Comparison of ENCODE assay signal across 2 cellular contexts in the genomic region with DNA sequence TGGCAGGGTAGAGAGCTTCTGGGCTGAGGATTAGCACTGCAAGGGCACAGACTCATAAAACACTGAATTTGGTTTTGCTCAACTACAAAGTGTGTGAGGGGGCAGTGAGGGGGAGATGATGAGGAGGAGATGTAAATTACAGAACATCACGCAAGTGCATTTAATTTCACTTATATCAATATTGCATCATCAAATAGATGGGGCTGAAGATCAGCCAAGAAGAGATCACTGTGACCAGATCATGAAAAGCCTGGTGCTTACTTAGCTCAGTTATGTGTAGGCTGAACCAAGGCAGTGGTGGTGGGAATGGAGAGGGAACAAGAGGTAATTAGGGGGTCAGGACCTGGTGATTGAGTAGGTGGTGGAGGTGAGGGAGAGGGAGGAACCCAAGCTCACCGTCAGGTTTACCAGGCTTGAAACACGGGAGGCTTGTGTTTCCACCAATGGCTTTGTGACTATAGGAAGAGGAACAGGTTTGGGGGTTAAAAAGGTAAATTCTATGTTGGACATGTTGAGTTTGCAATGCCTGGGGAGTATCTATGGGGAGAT.
A peak's percentile ranks its signal among the peaks of the same experiment; 100 is the strongest.
TF ChIP-seq lines count a peak whose summit lies in the region.

No MANE protein-coding gene starts in this region.

TF ChIP-seq in H1, 55 proteins besides CTCF, POLR2A, EP300 and RAD21:
- TF ChIP-seq, protein P1, sequence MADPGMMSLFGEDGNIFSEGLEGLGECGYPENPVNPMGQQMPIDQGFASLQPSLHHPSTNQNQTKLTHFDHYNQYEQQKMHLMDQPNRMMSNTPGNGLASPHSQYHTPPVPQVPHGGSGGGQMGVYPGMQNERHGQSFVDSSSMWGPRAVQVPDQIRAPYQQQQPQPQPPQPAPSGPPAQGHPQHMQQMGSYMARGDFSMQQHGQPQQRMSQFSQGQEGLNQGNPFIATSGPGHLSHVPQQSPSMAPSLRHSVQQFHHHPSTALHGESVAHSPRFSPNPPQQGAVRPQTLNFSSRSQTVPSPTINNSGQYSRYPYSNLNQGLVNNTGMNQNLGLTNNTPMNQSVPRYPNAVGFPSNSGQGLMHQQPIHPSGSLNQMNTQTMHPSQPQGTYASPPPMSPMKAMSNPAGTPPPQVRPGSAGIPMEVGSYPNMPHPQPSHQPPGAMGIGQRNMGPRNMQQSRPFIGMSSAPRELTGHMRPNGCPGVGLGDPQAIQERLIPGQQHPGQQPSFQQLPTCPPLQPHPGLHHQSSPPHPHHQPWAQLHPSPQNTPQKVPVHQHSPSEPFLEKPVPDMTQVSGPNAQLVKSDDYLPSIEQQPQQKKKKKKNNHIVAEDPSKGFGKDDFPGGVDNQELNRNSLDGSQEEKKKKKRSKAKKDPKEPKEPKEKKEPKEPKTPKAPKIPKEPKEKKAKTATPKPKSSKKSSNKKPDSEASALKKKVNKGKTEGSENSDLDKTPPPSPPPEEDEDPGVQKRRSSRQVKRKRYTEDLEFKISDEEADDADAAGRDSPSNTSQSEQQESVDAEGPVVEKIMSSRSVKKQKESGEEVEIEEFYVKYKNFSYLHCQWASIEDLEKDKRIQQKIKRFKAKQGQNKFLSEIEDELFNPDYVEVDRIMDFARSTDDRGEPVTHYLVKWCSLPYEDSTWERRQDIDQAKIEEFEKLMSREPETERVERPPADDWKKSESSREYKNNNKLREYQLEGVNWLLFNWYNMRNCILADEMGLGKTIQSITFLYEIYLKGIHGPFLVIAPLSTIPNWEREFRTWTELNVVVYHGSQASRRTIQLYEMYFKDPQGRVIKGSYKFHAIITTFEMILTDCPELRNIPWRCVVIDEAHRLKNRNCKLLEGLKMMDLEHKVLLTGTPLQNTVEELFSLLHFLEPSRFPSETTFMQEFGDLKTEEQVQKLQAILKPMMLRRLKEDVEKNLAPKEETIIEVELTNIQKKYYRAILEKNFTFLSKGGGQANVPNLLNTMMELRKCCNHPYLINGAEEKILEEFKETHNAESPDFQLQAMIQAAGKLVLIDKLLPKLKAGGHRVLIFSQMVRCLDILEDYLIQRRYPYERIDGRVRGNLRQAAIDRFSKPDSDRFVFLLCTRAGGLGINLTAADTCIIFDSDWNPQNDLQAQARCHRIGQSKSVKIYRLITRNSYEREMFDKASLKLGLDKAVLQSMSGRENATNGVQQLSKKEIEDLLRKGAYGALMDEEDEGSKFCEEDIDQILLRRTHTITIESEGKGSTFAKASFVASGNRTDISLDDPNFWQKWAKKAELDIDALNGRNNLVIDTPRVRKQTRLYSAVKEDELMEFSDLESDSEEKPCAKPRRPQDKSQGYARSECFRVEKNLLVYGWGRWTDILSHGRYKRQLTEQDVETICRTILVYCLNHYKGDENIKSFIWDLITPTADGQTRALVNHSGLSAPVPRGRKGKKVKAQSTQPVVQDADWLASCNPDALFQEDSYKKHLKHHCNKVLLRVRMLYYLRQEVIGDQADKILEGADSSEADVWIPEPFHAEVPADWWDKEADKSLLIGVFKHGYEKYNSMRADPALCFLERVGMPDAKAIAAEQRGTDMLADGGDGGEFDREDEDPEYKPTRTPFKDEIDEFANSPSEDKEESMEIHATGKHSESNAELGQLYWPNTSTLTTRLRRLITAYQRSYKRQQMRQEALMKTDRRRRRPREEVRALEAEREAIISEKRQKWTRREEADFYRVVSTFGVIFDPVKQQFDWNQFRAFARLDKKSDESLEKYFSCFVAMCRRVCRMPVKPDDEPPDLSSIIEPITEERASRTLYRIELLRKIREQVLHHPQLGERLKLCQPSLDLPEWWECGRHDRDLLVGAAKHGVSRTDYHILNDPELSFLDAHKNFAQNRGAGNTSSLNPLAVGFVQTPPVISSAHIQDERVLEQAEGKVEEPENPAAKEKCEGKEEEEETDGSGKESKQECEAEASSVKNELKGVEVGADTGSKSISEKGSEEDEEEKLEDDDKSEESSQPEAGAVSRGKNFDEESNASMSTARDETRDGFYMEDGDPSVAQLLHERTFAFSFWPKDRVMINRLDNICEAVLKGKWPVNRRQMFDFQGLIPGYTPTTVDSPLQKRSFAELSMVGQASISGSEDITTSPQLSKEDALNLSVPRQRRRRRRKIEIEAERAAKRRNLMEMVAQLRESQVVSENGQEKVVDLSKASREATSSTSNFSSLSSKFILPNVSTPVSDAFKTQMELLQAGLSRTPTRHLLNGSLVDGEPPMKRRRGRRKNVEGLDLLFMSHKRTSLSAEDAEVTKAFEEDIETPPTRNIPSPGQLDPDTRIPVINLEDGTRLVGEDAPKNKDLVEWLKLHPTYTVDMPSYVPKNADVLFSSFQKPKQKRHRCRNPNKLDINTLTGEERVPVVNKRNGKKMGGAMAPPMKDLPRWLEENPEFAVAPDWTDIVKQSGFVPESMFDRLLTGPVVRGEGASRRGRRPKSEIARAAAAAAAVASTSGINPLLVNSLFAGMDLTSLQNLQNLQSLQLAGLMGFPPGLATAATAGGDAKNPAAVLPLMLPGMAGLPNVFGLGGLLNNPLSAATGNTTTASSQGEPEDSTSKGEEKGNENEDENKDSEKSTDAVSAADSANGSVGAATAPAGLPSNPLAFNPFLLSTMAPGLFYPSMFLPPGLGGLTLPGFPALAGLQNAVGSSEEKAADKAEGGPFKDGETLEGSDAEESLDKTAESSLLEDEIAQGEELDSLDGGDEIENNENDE (IDR thresholded peaks at IDR 0.05; ENCODE audit: insufficient replicate concordance, low read length) = no peak
- TF ChIP-seq CEBPB (IDR thresholded peaks at IDR 0.05; ENCODE audit: low read depth, low read length) (peak; percentile 33; the same call in 1 of the 2 replicates), SIN3A (conservative IDR thresholded peaks at IDR 0.05 in 1 of 2, IDR thresholded peaks at IDR 0.05 in 1 of 2; ENCODE audit: low read depth in 1 of 2, low read length in 2 of 2) (no peak), KDM1A (IDR thresholded peaks at IDR 0.05; ENCODE audit: borderline replicate concordance, low read length) (no peak), SP4 (IDR thresholded peaks at IDR 0.05; ENCODE audit: low read length) (no peak), SP1 (IDR thresholded peaks at IDR 0.05; ENCODE audit: low read depth, low read length) (no peak)

TF ChIP-seq in HEK293T, 16 proteins besides CTCF, POLR2A, EP300 and RAD21:
- TF ChIP-seq FOXM1 (IDR thresholded peaks at IDR 0.05; ENCODE audit: borderline replicate concordance) (no peak), L3MBTL2 (conservative IDR thresholded peaks at IDR 0.05) (no peak), FOXA1 (IDR thresholded peaks at IDR 0.05) (no peak), LEF1 (IDR thresholded peaks at IDR 0.05; ENCODE audit: borderline replicate concordance) (no peak), HDGF (IDR thresholded peaks at IDR 0.05; ENCODE audit: borderline replicate concordance) (no peak), SP1 (IDR thresholded peaks at IDR 0.05) (no peak), SUZ12 (IDR thresholded peaks at IDR 0.05) (no peak), CTBP1 (IDR thresholded peaks at IDR 0.05; ENCODE audit: borderline replicate concordance) (no peak), FOXK2 (IDR thresholded peaks at IDR 0.05) (no peak), ZNF384 (IDR thresholded peaks at IDR 0.05) (no peak), BHLHE40 (IDR thresholded peaks at IDR 0.05; ENCODE audit: borderline replicate concordance) (no peak), NFRKB (IDR thresholded peaks at IDR 0.05) (no peak), ELF4 (IDR thresholded peaks at IDR 0.05) (no peak), TARDBP (IDR thresholded peaks at IDR 0.05) (no peak), ARNT (IDR thresholded peaks at IDR 0.05) (no peak)
- TF ChIP-seq, protein P2, sequence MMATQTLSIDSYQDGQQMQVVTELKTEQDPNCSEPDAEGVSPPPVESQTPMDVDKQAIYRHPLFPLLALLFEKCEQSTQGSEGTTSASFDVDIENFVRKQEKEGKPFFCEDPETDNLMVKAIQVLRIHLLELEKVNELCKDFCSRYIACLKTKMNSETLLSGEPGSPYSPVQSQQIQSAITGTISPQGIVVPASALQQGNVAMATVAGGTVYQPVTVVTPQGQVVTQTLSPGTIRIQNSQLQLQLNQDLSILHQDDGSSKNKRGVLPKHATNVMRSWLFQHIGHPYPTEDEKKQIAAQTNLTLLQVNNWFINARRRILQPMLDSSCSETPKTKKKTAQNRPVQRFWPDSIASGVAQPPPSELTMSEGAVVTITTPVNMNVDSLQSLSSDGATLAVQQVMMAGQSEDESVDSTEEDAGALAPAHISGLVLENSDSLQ (IDR thresholded peaks at IDR 0.05) = no peak
